Comparison of ENCODE assay signal across 1 cellular context in genomic region chr17:17305282-17305801, GRCh38.
TF ChIP-seq lines count a peak whose summit lies in the region.

No MANE protein-coding gene starts in this region.

TF ChIP-seq in HepG2, 621 proteins besides CTCF, POLR2A, EP300 and RAD21 (continued from another document and continues in another):
- TF ChIP-seq SNAPC4 (CRISPR knock-in tag; IDR thresholded peaks at IDR 0.05) (no peak), ZNF3 (CRISPR knock-in tag; IDR thresholded peaks at IDR 0.05) (no peak), SSRP1 (CRISPR knock-in tag; IDR thresholded peaks at IDR 0.05) (no peak), ZNF143 (CRISPR knock-in tag; IDR thresholded peaks at IDR 0.05) (no peak), XRCC5 (optimal IDR thresholded peaks at IDR 0.05; ENCODE audit: low read length) (no peak), MAX (IDR thresholded peaks at IDR 0.05) (peak; percentile 42; the same call in 1 of the 2 replicates), ZNF7 (CRISPR knock-in tag; IDR thresholded peaks at IDR 0.05) (no peak), HIC2 (CRISPR knock-in tag; IDR thresholded peaks at IDR 0.05; ENCODE audit: low read depth) (no peak), CBX2 (IDR thresholded peaks at IDR 0.05; ENCODE audit: low read depth, low read length) (no peak), CBX2 (CRISPR knock-in tag; IDR thresholded peaks at IDR 0.05; ENCODE audit: low read depth) (no peak), KLF11 (CRISPR knock-in tag; IDR thresholded peaks at IDR 0.05) (no peak), BRCA1 (CRISPR knock-in tag; IDR thresholded peaks at IDR 0.05) (no peak), ZNF619 (CRISPR knock-in tag; IDR thresholded peaks at IDR 0.05) (no peak), GTF2F1 (IDR thresholded peaks at IDR 0.05; ENCODE audit: low read length) (no peak), SIN3A (IDR thresholded peaks at IDR 0.05; ENCODE audit: borderline replicate concordance, low read depth, low read length) (peak; percentile 60; the same call in 1 of the 2 replicates), ZNF430 (CRISPR knock-in tag; IDR thresholded peaks at IDR 0.05) (no peak), ATF1 (CRISPR knock-in tag; IDR thresholded peaks at IDR 0.05) (no peak), MAZ (IDR thresholded peaks at IDR 0.05; ENCODE audit: borderline replicate concordance, low read depth, low read length) (no peak), MAZ (CRISPR knock-in tag; IDR thresholded peaks at IDR 0.05; ENCODE audit: low read depth) (no peak), ZNF747 (CRISPR knock-in tag; IDR thresholded peaks at IDR 0.05; ENCODE audit: borderline replicate concordance) (no peak), ZNF768 (CRISPR knock-in tag; IDR thresholded peaks at IDR 0.05) (no peak), MNT (IDR thresholded peaks at IDR 0.05) (peak; percentile 29; the same call in 1 of the 2 replicates), MIER3 (CRISPR knock-in tag; IDR thresholded peaks at IDR 0.05; ENCODE audit: borderline replicate concordance) (no peak), TRAFD1 (CRISPR knock-in tag; IDR thresholded peaks at IDR 0.05; ENCODE audit: borderline replicate concordance) (no peak), DPF2 (CRISPR knock-in tag; IDR thresholded peaks at IDR 0.05; ENCODE audit: borderline replicate concordance, low read depth) (no peak), RERE (CRISPR knock-in tag; IDR thresholded peaks at IDR 0.05; ENCODE audit: low read depth) (no peak), ZNF678 (CRISPR knock-in tag; IDR thresholded peaks at IDR 0.05) (no peak), BCLAF1 (IDR thresholded peaks at IDR 0.05) (no peak), CENPT (CRISPR knock-in tag; IDR thresholded peaks at IDR 0.05; ENCODE audit: low read depth) (no peak), DMAP1 (CRISPR knock-in tag; IDR thresholded peaks at IDR 0.05) (no peak), PAWR (CRISPR knock-in tag; IDR thresholded peaks at IDR 0.05; ENCODE audit: borderline replicate concordance) (no peak), PAX8 (CRISPR knock-in tag; IDR thresholded peaks at IDR 0.05; ENCODE audit: borderline replicate concordance) (no peak), ZNF326 (CRISPR knock-in tag; IDR thresholded peaks at IDR 0.05; ENCODE audit: borderline replicate concordance) (no peak), NFYC (CRISPR knock-in tag; IDR thresholded peaks at IDR 0.05) (0 out of 2 replicates have a peak, but pooled peaks have one; percentile 21), SP1 (IDR thresholded peaks at IDR 0.05) (no peak), SP1 (CRISPR knock-in tag; IDR thresholded peaks at IDR 0.05) (no peak), MED13 (CRISPR knock-in tag; IDR thresholded peaks at IDR 0.05) (no peak), SIX1 (CRISPR knock-in tag; IDR thresholded peaks at IDR 0.05; ENCODE audit: borderline replicate concordance) (no peak), NR2F2 (IDR thresholded peaks at IDR 0.05; ENCODE audit: borderline replicate concordance, low read depth) (no peak), RBM22 (optimal IDR thresholded peaks at IDR 0.05; ENCODE audit: low read length) (no peak), ZNF510 (CRISPR knock-in tag; IDR thresholded peaks at IDR 0.05; ENCODE audit: low read depth) (no peak), TEAD3 (CRISPR knock-in tag; optimal IDR thresholded peaks at IDR 0.05; ENCODE audit: borderline replicate concordance) (peak; percentile 70)
